In the genomic region with DNA sequence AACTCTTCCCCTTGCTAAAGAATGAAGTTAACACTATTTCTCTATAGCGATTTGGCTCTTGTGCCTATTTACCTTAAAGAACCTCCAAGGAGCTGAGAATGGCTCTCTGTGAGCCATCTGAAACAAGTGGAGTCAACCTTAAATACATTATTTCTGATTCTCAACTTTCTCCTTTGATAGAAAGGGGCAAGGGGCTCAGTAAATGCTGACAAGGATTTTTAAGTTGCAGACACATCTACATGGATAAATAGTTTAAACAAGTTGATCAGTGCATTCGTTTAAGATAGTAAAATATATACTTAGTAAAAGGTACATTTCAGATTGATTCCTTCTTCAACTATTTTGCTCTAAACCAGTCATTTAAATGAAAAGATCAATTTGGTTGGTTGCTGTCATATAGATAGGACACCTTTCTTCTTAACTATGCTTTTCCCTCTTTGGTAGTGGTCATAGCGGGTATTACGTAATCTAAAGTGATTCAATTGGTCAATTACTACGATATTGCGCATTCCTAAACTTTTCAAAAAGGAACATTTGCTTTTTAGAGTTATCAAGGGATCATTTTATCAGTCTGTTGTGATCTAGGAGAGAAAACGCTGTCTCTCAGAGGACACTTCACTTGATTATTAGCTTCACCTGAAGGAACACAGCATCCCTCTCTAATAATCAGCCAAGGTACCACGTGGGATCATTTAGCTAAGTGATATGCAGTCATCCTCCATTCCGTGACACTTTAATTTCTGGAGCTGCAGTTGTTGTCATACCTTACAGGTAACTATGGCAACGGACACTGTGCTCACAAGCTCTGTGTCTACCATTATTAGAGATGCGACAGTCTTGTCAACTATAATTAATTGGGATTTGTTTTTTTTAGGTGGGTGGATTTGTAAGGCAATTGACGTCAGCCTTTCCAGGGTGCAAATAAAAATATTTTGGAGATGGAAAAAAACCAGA, we compare ENCODE assay signal across 2 cellular contexts.
TF ChIP-seq lines count a peak whose summit lies in the region.

No MANE protein-coding gene starts in this region.

TF ChIP-seq in HepG2, 621 proteins besides CTCF, POLR2A, EP300 and RAD21:
- TF ChIP-seq TOPORS (CRISPR knock-in tag; IDR thresholded peaks at IDR 0.05) (no peak), MAFK (conservative IDR thresholded peaks at IDR 0.05 in 1 of 2, IDR thresholded peaks at IDR 0.05 in 1 of 2; ENCODE audit: low read length in 2 of 2) (peak; percentile 77 to 86), SCMH1 (CRISPR knock-in tag; IDR thresholded peaks at IDR 0.05; ENCODE audit: borderline replicate concordance) (no peak), ZNF101 (CRISPR knock-in tag; IDR thresholded peaks at IDR 0.05; ENCODE audit: borderline replicate concordance, low read depth) (no peak), SRF (IDR thresholded peaks at IDR 0.05; ENCODE audit: low read depth, low read length) (no peak), MAFF (IDR thresholded peaks at IDR 0.05; ENCODE audit: low read depth, low read length) (peak; percentile 82), CEBPB (IDR thresholded peaks at IDR 0.05; ENCODE audit: borderline replicate concordance, low read depth, low read length) (peak; percentile 65; the same call in 1 of the 2 replicates), ATF7 (IDR thresholded peaks at IDR 0.05) (peak; percentile 69), ATF7 (CRISPR knock-in tag; IDR thresholded peaks at IDR 0.05) (no peak)
TF ChIP-seq in HepG2: peak in this region for 4.

TF ChIP-seq in K562, 482 proteins besides CTCF, POLR2A, EP300 and RAD21:
- TF ChIP-seq FOXA1 (IDR thresholded peaks at IDR 0.05; ENCODE audit: borderline replicate concordance) (no peak), TGIF2 (CRISPR knock-in tag; IDR thresholded peaks at IDR 0.05) (no peak), RFX1 (IDR thresholded peaks at IDR 0.05) (peak; percentile 80), GABPB1 (CRISPR knock-in tag; IDR thresholded peaks at IDR 0.05) (no peak), CEBPG (CRISPR knock-in tag; IDR thresholded peaks at IDR 0.05) (no peak), CEBPG (tag; conservative IDR thresholded peaks at IDR 0.05 in 1 of 2, IDR thresholded peaks at IDR 0.05 in 1 of 2) (peak; percentile 42 to 60; a peak in 1 of 4 replicates), MAFK (IDR thresholded peaks at IDR 0.05; ENCODE audit: low read length) (peak; percentile 5; the same call in 1 of the 2 replicates), CEBPB (tag; IDR thresholded peaks at IDR 0.05) (peak; percentile 67; the same call in 1 of the 2 replicates), C11orf30 (IDR thresholded peaks at IDR 0.05; ENCODE audit: low read depth) (peak; percentile 37; the same call in 1 of the 2 replicates)
- TF ChIP-seq, protein P1, sequence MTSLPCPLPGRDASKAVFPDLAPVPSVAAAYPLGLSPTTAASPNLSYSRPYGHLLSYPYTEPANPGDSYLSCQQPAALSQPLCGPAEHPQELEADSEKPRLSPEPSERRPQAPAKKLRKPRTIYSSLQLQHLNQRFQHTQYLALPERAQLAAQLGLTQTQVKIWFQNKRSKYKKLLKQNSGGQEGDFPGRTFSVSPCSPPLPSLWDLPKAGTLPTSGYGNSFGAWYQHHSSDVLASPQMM (CRISPR knock-in tag; IDR thresholded peaks at IDR 0.05) = no peak
